Comparison of ENCODE assay signal across 1 cellular context in genomic region chr9:123290764-123291163, GRCh38.
TF ChIP-seq lines count a peak whose summit lies in the region.

No MANE protein-coding gene starts in this region.

TF ChIP-seq in GM12878, 131 proteins besides CTCF, POLR2A, EP300 and RAD21:
- TF ChIP-seq HCFC1 (IDR thresholded peaks at IDR 0.05; ENCODE audit: low read length) = no peak
- TF ChIP-seq SPI1 (IDR thresholded peaks at IDR 0.05; ENCODE audit: borderline replicate concordance, insufficient read depth, low read depth, low read length) = peak; percentile 68; the same call in 1 of the 2 replicates
- TF ChIP-seq HSF1 (IDR thresholded peaks at IDR 0.05; ENCODE audit: low read depth, low read length) = no peak
- TF ChIP-seq TCF7 (IDR thresholded peaks at IDR 0.05; ENCODE audit: borderline replicate concordance) = no peak
- no peak for TF ChIP-seq ZBTB4 (CRISPR knock-in tag; IDR thresholded peaks at IDR 0.05)
- no peak for TF ChIP-seq NBN (IDR thresholded peaks at IDR 0.05)
- 0 out of 2 replicates have a peak, but pooled peaks have one; percentile 18 for TF ChIP-seq ZNF687 (IDR thresholded peaks at IDR 0.05)
